In genomic region chr2:70035344-70035844, GRCh38 we compare ENCODE assay signal across 12 cellular contexts. TPM values are rescaled to one million over a fixed set of nuclear protein-coding genes. Genes with fewer than 3 reads are reported as not detected.
DNase-seq lines count a peak whose midpoint lies in the region; ATAC-seq and TF ChIP-seq lines count a peak whose summit lies in the region.
"Had no signal": no experiment of that assay in that cellular context is flagged by ENCODE, and none has a peak within 500 bp of the region (broad histone marks: within the 10 kb centered on the region; RNA-seq: fewer than 3 reads in every experiment).

No MANE protein-coding gene starts in this region.

- H3F3A ChIP-seq in smooth muscle cell (ENCODE audit: low read depth) = peaks cover 18% of the 10 kb centered on the region

- H3K79me2 ChIP-seq in fibroblast of lung (ENCODE audit: control insufficient read depth, insufficient read depth, low read length) (no peaks in the 10 kb centered on the region), smooth muscle cell (ENCODE audit: low read depth) (no peaks in the 10 kb centered on the region)

- H3K9ac ChIP-seq in SK-N-MC (ENCODE audit: insufficient read length) (peak overlapping the region; percentile 43), fibroblast of lung (ENCODE audit: insufficient read depth, low read length) (no peak overlapping the region), smooth muscle cell (ENCODE audit: low read depth) (no peak overlapping the region)

- H3K4me1 ChIP-seq in fibroblast of lung (ENCODE audit: control insufficient read depth, extremely low read depth, insufficient read depth, low read length) (peaks cover 9% of the 10 kb centered on the region), smooth muscle cell (ENCODE audit: low read depth) (peaks cover 7% of the 10 kb centered on the region), uterus (no peaks in the 10 kb centered on the region)

- intact Hi-C loops in uterus (cut with DNase I; ENCODE audit: low total_unique reads) = no loop called here

- DNase-seq in EH (ENCODE audit: low read depth) (peak; percentile 91), SK-N-MC (ENCODE audit: low read depth, low spot score) (no peak), fibroblast of lung (ENCODE audit: low read depth in 2 of 2) (peak; percentile 38 to 68), smooth muscle cell (lab: John Stamatoyannopoulos, UW; ENCODE audit: unreplicated experiment) (no peak), uterus (no peak)
- DNase-seq: activated T-cell treated with anti-CD3 and anti-CD28 coated beads, Interleukin-2, amount 50 U/mL, for 4 hours; Calu3 had no signal

- H4K20me1 ChIP-seq in fibroblast of lung (ENCODE audit: control insufficient read depth, extremely low read depth, insufficient read depth, low read length) (no peaks in the 10 kb centered on the region), smooth muscle cell (ENCODE audit: low read depth) (no peaks in the 10 kb centered on the region)

- 30% methylated on average over 1 of the region's 1 CpG for WGBS in smooth muscle cell (ENCODE audit: low lambda C conversion rate)

- H3K27ac ChIP-seq in SK-N-MC (peak overlapping the region; percentile 38), fibroblast of lung (ENCODE audit: insufficient read depth, low read length) (no peak overlapping the region), smooth muscle cell (ENCODE audit: low read depth) (peak overlapping the region; percentile 71), uterus (no peak overlapping the region)

- no peaks in the 10 kb centered on the region for H3K9me3 ChIP-seq in SK-N-MC (ENCODE audit: low read depth, low read length)
- no peaks in the 10 kb centered on the region for H3K9me3 ChIP-seq in fibroblast of lung (ENCODE audit: control insufficient read depth, insufficient read depth, low read depth, low read length)
- no peaks in the 10 kb centered on the region for H3K9me3 ChIP-seq in smooth muscle cell (replicated peaks; ENCODE audit: low read depth)
- no peaks in the 10 kb centered on the region for H3K9me3 ChIP-seq in uterus
- H3K9me3 ChIP-seq: body of pancreas, psoas muscle had no signal

- H3K4me3 ChIP-seq in SK-N-MC = no peak overlapping the region
- no peak overlapping the region for H3K4me3 ChIP-seq in fibroblast of lung (replicated peaks in 1 of 4; ENCODE audit: control extremely low read depth in 1 of 4, insufficient read depth in 1 of 4, low read depth in 3 of 4, low read length in 4 of 4)
- H3K4me3 ChIP-seq in smooth muscle cell = no peak overlapping the region
- no peak overlapping the region for H3K4me3 ChIP-seq in uterus
- H3K4me3 ChIP-seq: body of pancreas, psoas muscle had no signal

- 0 out of 2 replicates have a peak, but pooled peaks cover 4% of the 10 kb centered on the region for H3K36me3 ChIP-seq in SK-N-MC (ENCODE audit: insufficient read depth, low read length)
- no peaks in the 10 kb centered on the region for H3K36me3 ChIP-seq in fibroblast of lung (ENCODE audit: control insufficient read depth, insufficient read depth, low read length)
- no peaks in the 10 kb centered on the region for H3K36me3 ChIP-seq in smooth muscle cell (ENCODE audit: low read depth)
- H3K36me3 ChIP-seq in uterus = no peaks in the 10 kb centered on the region

- H3K4me2 ChIP-seq in fibroblast of lung (ENCODE audit: extremely low read depth, insufficient read depth, low read length) (peak overlapping the region; percentile 33), smooth muscle cell (peak overlapping the region; percentile 66)

- H2AFZ ChIP-seq in fibroblast of lung (ENCODE audit: low read length) (no peak overlapping the region), smooth muscle cell (ENCODE audit: low read depth) (no peak overlapping the region)

- TF ChIP-seq POLR2A in uterus (IDR thresholded peaks at IDR 0.05) = no peak

- H3K27me3 ChIP-seq in fibroblast of lung (ENCODE audit: control insufficient read depth, insufficient read depth, low read length) (no peaks in the 10 kb centered on the region), smooth muscle cell (ENCODE audit: low read depth) (no peaks in the 10 kb centered on the region), uterus (no peaks in the 10 kb centered on the region)
- H3K27me3 ChIP-seq: body of pancreas had no signal

- ATAC-seq in HG02981 (IDR thresholded peaks at IDR 0.05; ENCODE audit: unreplicated experiment) = no peak
- no peak for ATAC-seq in HG03039 (IDR thresholded peaks at IDR 0.05; ENCODE audit: unreplicated experiment)
- ATAC-seq: activated CD4-positive, CD25-positive, alpha-beta regulatory T cell treated with anti-CD3 and anti-CD28 coated beads, Interleukin-2, amount 50 U/mL, for 24 hours; activated T-cell treated with anti-CD3 and anti-CD28 coated beads, Interleukin-2, amount 50 U/mL, for 4 hours had no signal

- TF ChIP-seq CTCF in fibroblast of lung (conservative IDR thresholded peaks at IDR 0.05 in 1 of 2, IDR thresholded peaks at IDR 0.05 in 1 of 2; ENCODE audit: low read depth in 1 of 2, low read length in 2 of 2) (no peak), smooth muscle cell (IDR thresholded peaks at IDR 0.05; ENCODE audit: borderline replicate concordance, insufficient read depth, poor library complexity, severe bottlenecking) (no peak), uterus (IDR thresholded peaks at IDR 0.05) (no peak)

RNA-seq across cellular contexts. Expression of gene PCBP1, which starts 51.9 kb away (rescaled TPM):
- total RNA-seq in fibroblast of lung = 30.6 and 42.1 TPM in 2 replicates
- polyA plus RNA-seq in fibroblast of lung = 104 and 143 TPM in 2 replicates
- 237 and 312 TPM in 2 replicates for polyA plus RNA-seq in fibroblast of lung (2012)
- polyA minus RNA-seq in fibroblast of lung (ENCODE audit: low replicate concordance) = 137 and 144 TPM in 2 replicates
- total RNA-seq in smooth muscle cell = 90.7 and 109 TPM in 2 replicates
- polyA plus RNA-seq in smooth muscle cell = 145 and 150 TPM in 2 replicates
- 100 to 1,000 TPM in 2 of 4 donors, 10 to 100 TPM in 2; 55.5 to 294 (median 101) TPM for total RNA-seq in uterus

Comparison
In these comparisons a context has a peak if more than half of its experiments do, and no peak if none do; other contexts are left out.
1. DNase-seq: peak in EH (single experiment) and fibroblast of lung (2 of 2); none in SK-N-MC (single experiment), smooth muscle cell (single experiment) and uterus (0 of 2).
2. H3K27ac ChIP-seq: peak in SK-N-MC (single experiment) and smooth muscle cell (single experiment); none in fibroblast of lung (single experiment) and uterus (0 of 2).